ENCODE assay signal across 19 cellular contexts in genomic region chr10:21807162-21807561, GRCh38.
DNase-seq lines count a peak whose midpoint lies in the region; ATAC-seq and TF ChIP-seq lines count a peak whose summit lies in the region.
"Had no signal": no experiment of that assay in that cellular context is flagged by ENCODE, and none has a peak within 500 bp of the region (broad histone marks: within the 10 kb centered on the region; RNA-seq: fewer than 3 reads in every experiment).

No MANE protein-coding gene starts in this region.

- H3K23ac ChIP-seq in mesendoderm (ENCODE audit: low read length): no peak overlapping the region

- no peak overlapping the region for H4K5ac ChIP-seq in mesendoderm (ENCODE audit: low read length)

- H2AK5ac ChIP-seq in mesendoderm (ENCODE audit: low read length): no peak overlapping the region

- no peaks in the 10 kb centered on the region for H3K4me1 Mint-ChIP-seq in stimulated activated effector memory CD8-positive, alpha-beta T cell treated with anti-CD3 and anti-CD28 coated beads, Interleukin-12 subunit alpha, Interleukin-12 subunit beta, amount 100 ng/mL, for 72 hours
- H3K4me1 Mint-ChIP-seq: naive B cell; stimulated activated memory B cell treated with anti-CD40 and anti-IgM and Interleukin-4, amounts not matched to agents 10 μg/mL and 1 μg/mL and 100 μg/mL, for 72 hours had no signal

- H3K9me3 Mint-ChIP-seq in stimulated activated effector memory CD8-positive, alpha-beta T cell treated with anti-CD3 and anti-CD28 coated beads, Interleukin-12 subunit alpha, Interleukin-12 subunit beta, amount 100 ng/mL, for 72 hours: no peaks in the 10 kb centered on the region
- H3K9me3 Mint-ChIP-seq: activated CD4-positive, alpha-beta memory T cell treated with anti-CD3 and anti-CD28 coated beads for 36 hours; activated T-helper 2 cell treated with anti-CD3 and anti-CD28 coated beads, Interferon-gamma antibody, Interleukin-2, Interleukin-4, amounts not matched to agents 10 μg/mL and 5 μg/mL and 100 μg/mL, durations not matched to agents 14 hours and 24 hours and 36 hours; stimulated activated memory B cell treated with anti-CD40 and anti-IgM and Interleukin-4, amounts not matched to agents 10 μg/mL and 1 μg/mL and 100 μg/mL, for 72 hours had no signal

- ATAC-seq in stimulated activated effector memory CD8-positive, alpha-beta T cell treated with anti-CD3 and anti-CD28 coated beads, Interleukin-12 subunit alpha, Interleukin-12 subunit beta, amount 100 ng/mL, for 72 hours: no peak
- ATAC-seq: stimulated activated memory B cell treated with anti-CD40 and anti-IgM and Interleukin-4, amounts not matched to agents 10 μg/mL and 1 μg/mL and 100 μg/mL, for 72 hours; T-helper 17 cell had no signal

- no peaks in the 10 kb centered on the region for H3K36me3 ChIP-seq in H7 (replicated peaks; ENCODE audit: control insufficient read depth, insufficient read depth, low read length)
- H3K36me3 ChIP-seq in mesendoderm (ENCODE audit: control insufficient read depth, insufficient read depth, low read length): no peaks in the 10 kb centered on the region
- H3K36me3 ChIP-seq: Peyer's patch had no signal

- no peak overlapping the region for H3K18ac ChIP-seq in mesendoderm (ENCODE audit: low read length)

- H3K4me3 Mint-ChIP-seq in stimulated activated effector memory CD8-positive, alpha-beta T cell treated with anti-CD3 and anti-CD28 coated beads, Interleukin-12 subunit alpha, Interleukin-12 subunit beta, amount 100 ng/mL, for 72 hours: no peak overlapping the region
- H3K4me3 Mint-ChIP-seq: activated CD4-positive, alpha-beta memory T cell treated with anti-CD3 and anti-CD28 coated beads for 36 hours; naive B cell; stimulated activated memory B cell treated with anti-CD40 and anti-IgM and Interleukin-4, amounts not matched to agents 10 μg/mL and 1 μg/mL and 100 μg/mL, for 72 hours; T-helper 17 cell had no signal

- H3K4me3 ChIP-seq in H7 (ENCODE audit: insufficient read depth, low read depth, low read length): no peak overlapping the region
- no peak overlapping the region for H3K4me3 ChIP-seq in mesendoderm (ENCODE audit: low read length)
- H3K4me3 ChIP-seq: Peyer's patch had no signal

- H2BK15ac ChIP-seq in mesendoderm (replicated peaks; ENCODE audit: low read depth): no peak overlapping the region

- H4K8ac ChIP-seq in mesendoderm (ENCODE audit: low read depth, low read length): no peak overlapping the region

- H3K79me2 ChIP-seq in mesendoderm (ENCODE audit: control insufficient read depth, insufficient read depth, low read length): no peaks in the 10 kb centered on the region

- DNase-seq in H7 (peak; percentile 43), NCI-H526 treated with DMSO at 0.1 percent for 48 hours (lab: John Stamatoyannopoulos, UW) (peak; percentile 84), astrocyte of the hippocampus (ENCODE audit: low read depth, low spot score) (peak; percentile 16), mesendoderm (peak; percentile 93), NCI-H2196 (lab: John Stamatoyannopoulos, UW; ENCODE audit: unreplicated experiment) (no peak), activated gamma-delta T cell treated with Interleukin-2 at 50 U/mL for 16 hours (no peak), GM20000 (ENCODE audit: low spot score) (no peak)
- no peak for DNase-seq in stimulated activated effector memory CD8-positive, alpha-beta T cell treated with anti-CD3 and anti-CD28 coated beads, Interleukin-12 subunit alpha, Interleukin-12 subunit beta, amount 100 ng/mL, for 72 hours (ENCODE audit: low spot score in 2 of 2)
- DNase-seq: activated CD4-positive, alpha-beta memory T cell treated with anti-CD3 and anti-CD28 coated beads for 36 hours; DMS79; effector memory CD4-positive, alpha-beta T cell; foreskin melanocyte; Karpas-422; naive B cell; Peyer's patch; stimulated activated CD4-positive, alpha-beta T cell treated with anti-CD3 and anti-CD28 coated beads, Interleukin-4, amount 100 ng/mL, for 1 hour; T-helper 17 cell had no signal

- H3K79me1 ChIP-seq in mesendoderm (ENCODE audit: low read length): no peaks in the 10 kb centered on the region

- H3K9ac ChIP-seq in mesendoderm (ENCODE audit: low read length): no peak overlapping the region

- no peak overlapping the region for H3K56ac ChIP-seq in mesendoderm (ENCODE audit: low read length)

- TF ChIP-seq CTCF in GM20000 (IDR thresholded peaks at IDR 0.05; ENCODE audit: extremely low read depth, missing control alignments): no peak

- H3K4me1 ChIP-seq in mesendoderm (ENCODE audit: control insufficient read depth, low read depth, low read length): peaks cover 8% of the 10 kb centered on the region
- H3K4me1 ChIP-seq: Peyer's patch had no signal

- no peak overlapping the region for H2BK120ac ChIP-seq in mesendoderm (ENCODE audit: low read depth, low read length)

- WGBS in mesendoderm (ENCODE audit: extremely low coverage, insufficient coverage, low lambda C conversion rate): no CpG with 5 or more reads among the region's 5 CpGs

- peaks cover 9% of the 10 kb centered on the region for H3K36me3 Mint-ChIP-seq in stimulated activated effector memory CD8-positive, alpha-beta T cell treated with anti-CD3 and anti-CD28 coated beads, Interleukin-12 subunit alpha, Interleukin-12 subunit beta, amount 100 ng/mL, for 72 hours

- H3K27ac ChIP-seq in mesendoderm (ENCODE audit: low read depth, low read length): no peak overlapping the region
- H3K27ac ChIP-seq: Peyer's patch had no signal

- no peak overlapping the region for H3K4me2 ChIP-seq in mesendoderm (ENCODE audit: low read length)

- H2BK5ac ChIP-seq in mesendoderm (ENCODE audit: low read length): no peak overlapping the region

- no peak overlapping the region for H3K4ac ChIP-seq in mesendoderm (ENCODE audit: low read depth, low read length)

- H3K27me3 ChIP-seq in H7 (ENCODE audit: control insufficient read depth, insufficient read depth, low read length) (no peaks in the 10 kb centered on the region), mesendoderm (ENCODE audit: insufficient read depth, low read length, poor library complexity) (no peaks in the 10 kb centered on the region)
- H3K27me3 ChIP-seq: Peyer's patch had no signal

- no peak overlapping the region for H3K27ac Mint-ChIP-seq in stimulated activated effector memory CD8-positive, alpha-beta T cell treated with anti-CD3 and anti-CD28 coated beads, Interleukin-12 subunit alpha, Interleukin-12 subunit beta, amount 100 ng/mL, for 72 hours
- H3K27ac Mint-ChIP-seq: activated CD4-positive, alpha-beta memory T cell treated with anti-CD3 and anti-CD28 coated beads for 36 hours; activated T-helper 2 cell treated with anti-CD3 and anti-CD28 coated beads, Interferon-gamma antibody, Interleukin-2, Interleukin-4, amounts not matched to agents 10 μg/mL and 5 μg/mL and 100 μg/mL, durations not matched to agents 14 hours and 24 hours and 36 hours; stimulated activated memory B cell treated with anti-CD40 and anti-IgM and Interleukin-4, amounts not matched to agents 10 μg/mL and 1 μg/mL and 100 μg/mL, for 72 hours; T-helper 17 cell had no signal

Comparison
In these comparisons a context has a peak if more than half of its experiments do, and no peak if none do; other contexts are left out.
1. DNase-seq: peak in H7 (single experiment), NCI-H526 treated with DMSO at 0.1 percent for 48 hours (single experiment), astrocyte of the hippocampus (single experiment) and mesendoderm (single experiment); none in NCI-H2196 (single experiment), stimulated activated effector memory CD8-positive, alpha-beta T cell treated with anti-CD3 and anti-CD28 coated beads, Interleukin-12 subunit alpha, Interleukin-12 subunit beta, amount 100 ng/mL, for 72 hours (0 of 2), activated gamma-delta T cell treated with Interleukin-2 at 50 U/mL for 16 hours (single experiment) and GM20000 (single experiment).